9 cellular contexts compared by ENCODE assay signal in the genomic region with DNA sequence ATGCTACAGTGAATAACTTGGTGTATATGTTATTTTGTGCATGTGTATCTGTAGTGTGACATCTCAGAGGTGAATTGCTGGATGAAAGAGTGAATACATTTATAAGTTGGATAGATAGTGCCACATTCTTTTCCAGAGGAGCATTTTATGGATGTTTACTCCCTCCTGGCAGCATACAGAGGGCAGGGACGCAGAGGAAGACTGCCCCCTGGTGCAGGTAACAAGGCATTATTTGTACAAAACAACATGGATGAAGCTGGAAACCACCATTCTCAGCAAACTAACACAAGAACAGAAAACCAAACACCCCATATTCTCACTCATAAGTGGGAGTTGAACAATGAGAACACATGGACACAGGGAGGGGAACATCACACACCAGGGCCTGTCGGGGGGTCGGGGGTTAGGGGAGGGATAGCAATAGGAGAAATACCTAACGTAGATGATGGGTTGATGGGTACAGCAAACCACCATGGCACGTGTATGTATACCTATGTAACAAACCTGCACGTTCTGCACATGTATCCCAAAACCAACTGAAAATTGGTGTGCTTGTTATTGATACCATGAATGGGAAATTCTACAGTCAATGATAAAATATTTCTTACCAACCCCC. TPM values are rescaled to one million over a fixed set of nuclear protein-coding genes. Genes with fewer than 3 reads are reported as not detected.
A peak's percentile ranks its signal among the peaks of the same experiment; 100 is the strongest.
DNase-seq lines count a peak whose midpoint lies in the region; TF ChIP-seq lines count a peak whose summit lies in the region.
"Had no signal": no experiment of that assay in that cellular context is flagged by ENCODE, and none has a peak within 500 bp of the region (broad histone marks: within the 10 kb centered on the region; RNA-seq: fewer than 3 reads in every experiment).

No MANE protein-coding gene starts in this region.

- peak overlapping the region; percentile 34; the same call in 1 of the 2 replicates for H2AFZ ChIP-seq in OCI-LY3 (ENCODE audit: low read depth, low read length)

- H3K27me3 ChIP-seq in OCI-LY3 (ENCODE audit: low read depth, low read length) (peaks cover 23% of the 10 kb centered on the region), thyroid gland (no peaks in the 10 kb centered on the region)

- TF ChIP-seq CTCF in OCI-LY3 (IDR thresholded peaks at IDR 0.05; ENCODE audit: low read depth, low read length), result peak; percentile 85
- peak in 5 of 6 experiments; percentile 14 to 52 (median 37) for TF ChIP-seq CTCF in thyroid gland (IDR thresholded peaks at IDR 0.05)

- no peaks in the 10 kb centered on the region for H3K79me2 ChIP-seq in OCI-LY3 (ENCODE audit: low read length)

- no peak for TF ChIP-seq POLR2A in thyroid gland (IDR thresholded peaks at IDR 0.05)

- H4K20me1 ChIP-seq in OCI-LY3 (ENCODE audit: insufficient read depth, low read length), result no peaks in the 10 kb centered on the region

- H3K4me2 ChIP-seq in OCI-LY3 (ENCODE audit: low read length), result peak overlapping the region; percentile 19; the same call in 1 of the 2 replicates

- DNase-seq in NCI-H82 (lab: John Stamatoyannopoulos, UW) (peak; percentile 34), NCI-H82 treated with DMSO at 0.1 percent for 48 hours (lab: John Stamatoyannopoulos, UW; ENCODE audit: unreplicated experiment) (no peak), glomerular visceral epithelial cell (ENCODE audit: extremely low spot score) (peak; percentile 20), thyroid gland (peak; percentile 22 to 23), cortex of kidney (lab: John Stamatoyannopoulos, UW) (no peak)
- no peak for DNase-seq in central memory CD4-positive, alpha-beta T cell
- DNase-seq in activated T-cell treated with anti-CD3 and anti-CD28 coated beads, Interleukin-2, amount 50 U/mL, for 1 hour, result no peak

- WGBS in thyroid gland, 2 donors, result 55 to 57% methylated on average over 6 of the region's 6 CpGs

- no peak overlapping the region for H3K4me3 ChIP-seq in OCI-LY3 (ENCODE audit: low read length)
- H3K4me3 ChIP-seq in thyroid gland (replicated peaks in 1 of 3), result no peak overlapping the region
- H3K4me3 ChIP-seq: esophagus muscularis mucosa had no signal

- H3K27ac ChIP-seq in OCI-LY3 (ENCODE audit: low read length) (no peak overlapping the region), thyroid gland (no peak overlapping the region)
- H3K27ac ChIP-seq: esophagus muscularis mucosa had no signal

- H3K9me3 ChIP-seq in OCI-LY3 (ENCODE audit: insufficient read depth, low read length) (no peaks in the 10 kb centered on the region), thyroid gland (no peaks in the 10 kb centered on the region)
- H3K9me3 ChIP-seq: esophagus muscularis mucosa had no signal

- H3K36me3 ChIP-seq in OCI-LY3 (replicated peaks; ENCODE audit: low read depth, low read length) (no peaks in the 10 kb centered on the region), thyroid gland (no peaks in the 10 kb centered on the region)
- H3K36me3 ChIP-seq: esophagus muscularis mucosa had no signal

- H3K4me1 ChIP-seq in OCI-LY3 (ENCODE audit: low read length) (no peaks in the 10 kb centered on the region), thyroid gland (no peaks in the 10 kb centered on the region)
- H3K4me1 ChIP-seq: esophagus muscularis mucosa had no signal

- intact Hi-C loops in thyroid gland (cut with DNase I), result no loop called here

- no peak overlapping the region for H3K9ac ChIP-seq in OCI-LY3 (ENCODE audit: low read length)

RNA-seq across cellular contexts. Expression of gene CTXND1, which starts 57.9 kb away (rescaled TPM):
- under 1 TPM in 3 of 4 donors, not detected in 1; 0.13 to 0.27 (median 0.24) TPM for total RNA-seq in thyroid gland

Comparison
In these comparisons a context has a peak if more than half of its experiments do, and no peak if none do; other contexts are left out.
1. DNase-seq: peak in NCI-H82 (single experiment), glomerular visceral epithelial cell (single experiment) and thyroid gland (2 of 2); none in NCI-H82 treated with DMSO at 0.1 percent for 48 hours (single experiment), central memory CD4-positive, alpha-beta T cell (single experiment), activated T-cell treated with anti-CD3 and anti-CD28 coated beads, Interleukin-2, amount 50 U/mL, for 1 hour (single experiment) and cortex of kidney (single experiment).